Comparison of ENCODE assay signal across 19 cellular contexts in the genomic region with DNA sequence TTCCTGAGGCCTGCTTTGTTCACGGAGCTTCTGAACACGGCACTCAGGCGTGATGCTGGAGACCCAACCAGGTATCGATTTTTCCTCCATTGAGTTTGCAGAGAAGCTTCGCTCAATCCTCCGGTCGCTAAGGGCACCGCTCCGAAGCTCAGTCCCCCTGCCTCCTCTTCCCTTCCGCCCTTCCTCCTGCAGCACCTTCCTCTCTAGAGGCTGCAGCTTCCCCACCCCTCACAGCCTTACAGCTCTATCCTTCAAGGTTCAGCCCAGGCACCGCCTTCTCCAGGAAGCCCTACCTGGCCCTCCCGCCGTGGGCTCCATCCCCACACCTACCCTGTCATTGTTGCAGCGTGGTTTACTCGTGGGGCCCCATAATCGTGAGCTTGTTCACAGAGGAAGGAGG.
"Had no signal": no experiment of that assay in that cellular context is flagged by ENCODE, and none has a peak within 500 bp of the region (broad histone marks: within the 10 kb centered on the region; RNA-seq: fewer than 3 reads in every experiment).

No MANE protein-coding gene starts in this region.

- H3K36me3 ChIP-seq: ovary, sigmoid colon had no signal

- H3K4me3 ChIP-seq: coronary artery, ovary, sigmoid colon, SK-N-MC had no signal

- H3K9me3 Mint-ChIP-seq: central memory CD8-positive, alpha-beta T cell had no signal

- ATAC-seq: activated CD8-positive, alpha-beta memory T cell treated with anti-CD3 and anti-CD28 coated beads, Interleukin-2, amount 10 ng/mL, durations not matched to agents 7 days and 5 days; left ventricle myocardium superior; stimulated activated naive CD8-positive, alpha-beta T cell treated with anti-CD3 and anti-CD28 coated beads, Interleukin-15, Interleukin-2, amounts not matched to agents 100 U/mL and 50 U/mL, for 24 hours; T-cell had no signal

- H3K4me1 Mint-ChIP-seq: activated CD8-positive, alpha-beta memory T cell treated with anti-CD3 and anti-CD28 coated beads, Interleukin-2, amount 10 ng/mL, durations not matched to agents 7 days and 5 days; central memory CD8-positive, alpha-beta T cell; T-cell had no signal

- DNase-seq: activated CD8-positive, alpha-beta memory T cell treated with anti-CD3 and anti-CD28 coated beads, Interleukin-2, amount 10 ng/mL, durations not matched to agents 7 days and 5 days; activated naive CD4-positive, alpha-beta T cell treated with anti-CD3 and anti-CD28 coated beads for 36 hours; anterior cingulate cortex; erythroblast; kidney glomerular epithelial cell; left ventricle myocardium superior; ovary; SHP77; sigmoid colon; stimulated activated naive CD8-positive, alpha-beta T cell treated with anti-CD3 and anti-CD28 coated beads, Interleukin-15, Interleukin-2, amounts not matched to agents 100 U/mL and 50 U/mL, for 24 hours; substantia nigra; T-cell; T-helper 9 cell; trophoblast cell had no signal

- H3K4me3 Mint-ChIP-seq: activated CD4-positive, alpha-beta memory T cell treated with anti-CD3 and anti-CD28 coated beads for 36 hours; activated CD8-positive, alpha-beta memory T cell treated with anti-CD3 and anti-CD28 coated beads, Interleukin-2, amount 10 ng/mL, durations not matched to agents 7 days and 5 days; activated naive CD4-positive, alpha-beta T cell treated with anti-CD3 and anti-CD28 coated beads for 36 hours; brain; central memory CD8-positive, alpha-beta T cell; T-cell had no signal

- H3K36me3 Mint-ChIP-seq: activated CD4-positive, alpha-beta memory T cell treated with anti-CD3 and anti-CD28 coated beads for 36 hours; activated CD8-positive, alpha-beta memory T cell treated with anti-CD3 and anti-CD28 coated beads, Interleukin-2, amount 10 ng/mL, durations not matched to agents 7 days and 5 days; brain; T-cell had no signal

- H3K27ac Mint-ChIP-seq: activated CD4-positive, alpha-beta memory T cell treated with anti-CD3 and anti-CD28 coated beads for 36 hours; activated CD8-positive, alpha-beta memory T cell treated with anti-CD3 and anti-CD28 coated beads, Interleukin-2, amount 10 ng/mL, durations not matched to agents 7 days and 5 days; activated naive CD4-positive, alpha-beta T cell treated with anti-CD3 and anti-CD28 coated beads for 36 hours; T-cell had no signal

- H3K27ac ChIP-seq: coronary artery, ovary, sigmoid colon, SK-N-MC had no signal

- H3K27me3 ChIP-seq: ovary, sigmoid colon had no signal

- H3K4me1 ChIP-seq: sigmoid colon had no signal
